1 cellular context compared by ENCODE assay signal in the genomic region with DNA sequence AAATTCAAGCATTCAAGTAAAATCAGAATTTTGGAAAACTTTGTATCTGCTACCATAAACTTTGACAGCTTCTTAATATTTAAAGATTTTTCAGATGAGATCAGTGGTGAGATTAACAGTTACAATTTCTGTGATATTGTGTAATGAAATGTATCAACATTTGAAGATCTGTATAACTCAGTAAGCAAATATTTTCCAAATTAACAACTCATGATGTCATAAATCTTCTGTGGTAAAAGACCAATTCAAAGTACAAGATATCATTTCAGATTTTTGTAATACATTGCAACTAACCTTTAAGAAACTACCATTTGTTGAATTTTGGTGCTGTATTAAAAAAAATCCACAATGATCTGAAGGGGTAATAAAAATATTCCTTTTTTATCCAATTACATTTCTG.
TF ChIP-seq lines count a peak whose summit lies in the region.

No MANE protein-coding gene starts in this region.

TF ChIP-seq in HepG2, 621 proteins besides CTCF, POLR2A, EP300 and RAD21 (continued from another document):
- 0 out of 2 replicates have a peak, but pooled peaks have one; percentile 29 for TF ChIP-seq CREB1 (IDR thresholded peaks at IDR 0.05)
- TF ChIP-seq CREB1 (CRISPR knock-in tag; IDR thresholded peaks at IDR 0.05), result no peak
- TF ChIP-seq ATF7 (IDR thresholded peaks at IDR 0.05), result peak; percentile 53; the same call in 1 of the 2 replicates
- TF ChIP-seq ATF7 (CRISPR knock-in tag; IDR thresholded peaks at IDR 0.05), result no peak
- TF ChIP-seq, protein P1, sequence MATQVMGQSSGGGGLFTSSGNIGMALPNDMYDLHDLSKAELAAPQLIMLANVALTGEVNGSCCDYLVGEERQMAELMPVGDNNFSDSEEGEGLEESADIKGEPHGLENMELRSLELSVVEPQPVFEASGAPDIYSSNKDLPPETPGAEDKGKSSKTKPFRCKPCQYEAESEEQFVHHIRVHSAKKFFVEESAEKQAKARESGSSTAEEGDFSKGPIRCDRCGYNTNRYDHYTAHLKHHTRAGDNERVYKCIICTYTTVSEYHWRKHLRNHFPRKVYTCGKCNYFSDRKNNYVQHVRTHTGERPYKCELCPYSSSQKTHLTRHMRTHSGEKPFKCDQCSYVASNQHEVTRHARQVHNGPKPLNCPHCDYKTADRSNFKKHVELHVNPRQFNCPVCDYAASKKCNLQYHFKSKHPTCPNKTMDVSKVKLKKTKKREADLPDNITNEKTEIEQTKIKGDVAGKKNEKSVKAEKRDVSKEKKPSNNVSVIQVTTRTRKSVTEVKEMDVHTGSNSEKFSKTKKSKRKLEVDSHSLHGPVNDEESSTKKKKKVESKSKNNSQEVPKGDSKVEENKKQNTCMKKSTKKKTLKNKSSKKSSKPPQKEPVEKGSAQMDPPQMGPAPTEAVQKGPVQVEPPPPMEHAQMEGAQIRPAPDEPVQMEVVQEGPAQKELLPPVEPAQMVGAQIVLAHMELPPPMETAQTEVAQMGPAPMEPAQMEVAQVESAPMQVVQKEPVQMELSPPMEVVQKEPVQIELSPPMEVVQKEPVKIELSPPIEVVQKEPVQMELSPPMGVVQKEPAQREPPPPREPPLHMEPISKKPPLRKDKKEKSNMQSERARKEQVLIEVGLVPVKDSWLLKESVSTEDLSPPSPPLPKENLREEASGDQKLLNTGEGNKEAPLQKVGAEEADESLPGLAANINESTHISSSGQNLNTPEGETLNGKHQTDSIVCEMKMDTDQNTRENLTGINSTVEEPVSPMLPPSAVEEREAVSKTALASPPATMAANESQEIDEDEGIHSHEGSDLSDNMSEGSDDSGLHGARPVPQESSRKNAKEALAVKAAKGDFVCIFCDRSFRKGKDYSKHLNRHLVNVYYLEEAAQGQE (IDR thresholded peaks at IDR 0.05; ENCODE audit: borderline replicate concordance in 1 of 2, low read depth in 1 of 2, low read length in 2 of 2), result no peak
- TF ChIP-seq HMG20B (CRISPR knock-in tag; conservative IDR thresholded peaks at IDR 0.05), result no peak
- TF ChIP-seq SNAPC2 (CRISPR knock-in tag; IDR thresholded peaks at IDR 0.05), result no peak
- no peak for TF ChIP-seq ARID2 (CRISPR knock-in tag; IDR thresholded peaks at IDR 0.05; ENCODE audit: borderline replicate concordance)
- no peak for TF ChIP-seq ZFAT (CRISPR knock-in tag; conservative IDR thresholded peaks at IDR 0.05)
